Comparison of ENCODE assay signal across 6 cellular contexts in the genomic region with DNA sequence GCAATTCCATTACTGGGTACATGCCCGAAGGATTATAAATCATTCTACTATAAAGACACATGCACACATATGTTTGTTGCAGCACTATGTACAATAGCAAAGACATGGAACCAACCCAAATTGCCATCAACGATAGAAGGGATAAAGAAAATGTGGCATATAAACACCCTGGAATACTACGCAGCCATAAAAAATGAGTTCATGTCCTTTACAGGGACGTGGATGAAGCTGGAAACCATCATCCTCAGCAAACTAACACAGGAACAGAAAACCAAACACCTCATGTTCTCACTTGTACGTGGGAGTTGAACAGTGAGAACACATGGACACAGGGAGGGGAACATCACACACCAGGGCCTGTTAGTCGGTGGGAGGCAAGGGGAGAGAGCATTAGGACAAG. TPM values are rescaled to one million over a fixed set of nuclear protein-coding genes. Genes with fewer than 3 reads are reported as not detected.
"Had no signal": no experiment of that assay in that cellular context is flagged by ENCODE, and none has a peak within 500 bp of the region (broad histone marks: within the 10 kb centered on the region; RNA-seq: fewer than 3 reads in every experiment).

No MANE protein-coding gene starts in this region.

RNA-seq across cellular contexts. Expression of gene CCL4, which starts 17.5 kb away (rescaled TPM):
- total RNA-seq: GM23248, H4, H7, HT-29, IMR-90 had no signal

RNA-seq across cellular contexts. Expression of gene CCL3, which starts 31.2 kb away (rescaled TPM):
- total RNA-seq: GM23248, H4, H7, HT-29, IMR-90 had no signal

RNA-seq across cellular contexts. Expression of gene TBC1D3B, which starts 55.3 kb away (rescaled TPM):
- total RNA-seq: GM23248, H7, IMR-90 had no signal

RNA-seq across cellular contexts. Expression of gene CCL18, which starts 57.0 kb away (rescaled TPM):
- total RNA-seq: GM23248, H4, H7, HT-29, IMR-90, K562 had no signal
